ENCODE assay signal across 16 cellular contexts in the genomic region with DNA sequence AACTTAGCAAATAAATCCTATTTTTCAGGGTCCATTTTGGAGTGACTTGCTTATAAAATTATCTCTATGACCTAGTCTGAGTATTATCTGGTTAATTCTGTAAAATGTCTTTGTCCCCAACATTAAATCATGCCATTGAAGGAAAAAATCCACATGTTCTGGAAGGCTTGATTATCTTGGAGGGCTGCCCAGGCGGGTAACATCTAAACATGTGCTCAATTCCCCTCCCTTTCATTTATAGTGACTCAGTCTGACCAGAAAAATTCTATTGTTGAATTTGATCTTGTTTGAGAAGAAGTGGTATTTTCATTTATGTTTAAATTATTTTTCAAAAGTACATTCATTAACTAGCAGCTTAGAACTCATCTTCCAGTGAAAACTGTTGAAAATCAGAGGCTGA.
"Had no signal": no experiment of that assay in that cellular context is flagged by ENCODE, and none has a peak within 500 bp of the region (broad histone marks: within the 10 kb centered on the region; RNA-seq: fewer than 3 reads in every experiment).

No MANE protein-coding gene starts in this region.

- H3K4me1 Mint-ChIP-seq: activated CD4-positive, alpha-beta T cell treated with anti-CD3 and anti-CD28 coated beads, Interleukin-2, amount 10 ng/mL, durations not matched to agents 7 days and 5 days; activated T-helper 17 cell treated with anti-CD3 and anti-CD28 coated beads, Interleukin-2, amount 50 U/mL, for 72 hours; mesothelial cell of epicardium; neural progenitor cell; T-helper 17 cell had no signal

- DNase-seq: activated CD4-positive, alpha-beta T cell treated with anti-CD3 and anti-CD28 coated beads, Interleukin-2, amount 10 ng/mL, durations not matched to agents 7 days and 5 days; activated CD4-positive, CD25-positive, alpha-beta regulatory T cell; activated CD8-positive, alpha-beta memory T cell treated with anti-CD3 and anti-CD28 coated beads for 24 hours; activated naive CD4-positive, alpha-beta T cell treated with anti-CD3 and anti-CD28 coated beads for 36 hours; esophagus squamous epithelium; hypothalamus; pancreas; stimulated activated CD4-positive, alpha-beta T cell treated with anti-CD3 and anti-CD28 coated beads, Interleukin-2, amount 100 ng/mL, for 48 hours; stimulated activated CD8-positive, alpha-beta memory T cell treated with anti-CD3 and anti-CD28 coated beads, Interleukin-4, amount 100 ng/mL, for 48 hours; stimulated activated naive CD8-positive, alpha-beta T cell treated with anti-CD3 and anti-CD28 coated beads, Interleukin-15, Interleukin-2, amounts not matched to agents 100 U/mL and 50 U/mL, for 24 hours; T-helper 17 cell; testis; upper lobe of right lung had no signal

- ATAC-seq: activated T-helper 17 cell treated with anti-CD3 and anti-CD28 coated beads, Interleukin-2, amount 50 U/mL, for 72 hours; pancreas; stimulated activated naive CD8-positive, alpha-beta T cell treated with anti-CD3 and anti-CD28 coated beads, Interleukin-15, Interleukin-2, amounts not matched to agents 100 U/mL and 50 U/mL, for 24 hours; T-helper 17 cell; upper lobe of right lung had no signal

- H3K4me3 Mint-ChIP-seq: activated CD4-positive, alpha-beta T cell treated with anti-CD3 and anti-CD28 coated beads, Interleukin-2, amount 10 ng/mL, durations not matched to agents 7 days and 5 days; activated naive CD4-positive, alpha-beta T cell treated with anti-CD3 and anti-CD28 coated beads for 36 hours; activated T-helper 17 cell treated with anti-CD3 and anti-CD28 coated beads, Interleukin-2, amount 50 U/mL, for 72 hours; mesothelial cell of epicardium; neural progenitor cell; T-helper 17 cell had no signal

- H3K9me3 Mint-ChIP-seq: activated CD4-positive, alpha-beta T cell treated with anti-CD3 and anti-CD28 coated beads, Interleukin-2, amount 10 ng/mL, durations not matched to agents 7 days and 5 days; activated naive CD4-positive, alpha-beta T cell treated with anti-CD3 and anti-CD28 coated beads for 36 hours; activated T-helper 17 cell treated with anti-CD3 and anti-CD28 coated beads, Interleukin-2, amount 50 U/mL, for 72 hours; mesothelial cell of epicardium; neural progenitor cell had no signal

- H3K4me3 ChIP-seq: esophagus squamous epithelium, neural progenitor cell, pancreas, testis, upper lobe of right lung had no signal

- H3K27me3 ChIP-seq: esophagus squamous epithelium, pancreas, testis, upper lobe of right lung had no signal

- H3K36me3 ChIP-seq: esophagus squamous epithelium, neural progenitor cell, pancreas, upper lobe of right lung had no signal

- H3K27ac Mint-ChIP-seq: activated CD4-positive, alpha-beta T cell treated with anti-CD3 and anti-CD28 coated beads, Interleukin-2, amount 10 ng/mL, durations not matched to agents 7 days and 5 days; activated naive CD4-positive, alpha-beta T cell treated with anti-CD3 and anti-CD28 coated beads for 36 hours; activated T-helper 17 cell treated with anti-CD3 and anti-CD28 coated beads, Interleukin-2, amount 50 U/mL, for 72 hours; mesothelial cell of epicardium; neural progenitor cell; T-helper 17 cell had no signal

- H3K36me3 Mint-ChIP-seq: mesothelial cell of epicardium, neural progenitor cell had no signal

- H3K9me3 ChIP-seq: esophagus squamous epithelium, pancreas, testis, upper lobe of right lung had no signal

- H3K27ac ChIP-seq: esophagus squamous epithelium, neural progenitor cell, pancreas, testis, upper lobe of right lung had no signal

- H3K4me1 ChIP-seq: esophagus squamous epithelium, neural progenitor cell, pancreas, testis, upper lobe of right lung had no signal
